13 cellular contexts compared by ENCODE assay signal in the genomic region with DNA sequence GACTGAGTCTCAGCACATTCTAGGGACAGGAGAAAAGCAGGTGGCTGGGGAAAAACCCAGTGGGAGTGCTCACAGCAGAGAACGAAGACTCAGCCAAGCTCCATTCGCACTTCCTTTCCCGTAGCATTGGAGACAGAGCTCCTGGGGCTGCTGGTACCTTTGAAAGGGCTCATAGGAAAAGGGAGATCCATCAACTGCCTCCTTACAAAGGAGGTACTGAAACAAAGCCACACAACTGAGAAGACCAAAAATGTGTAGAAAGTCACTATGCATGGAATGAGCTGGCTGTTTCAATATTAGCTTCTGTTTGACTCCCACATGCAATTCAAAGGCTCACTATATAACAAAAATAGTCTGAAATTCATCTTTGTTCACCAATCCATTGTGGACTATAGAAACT. TPM values are rescaled to one million over a fixed set of nuclear protein-coding genes. Genes with fewer than 3 reads are reported as not detected.
A peak's percentile ranks its signal among the peaks of the same experiment; 100 is the strongest.
DNase-seq lines count a peak whose midpoint lies in the region; ATAC-seq lines count a peak whose summit lies in the region.
"Had no signal": no experiment of that assay in that cellular context is flagged by ENCODE, and none has a peak within 500 bp of the region (broad histone marks: within the 10 kb centered on the region; RNA-seq: fewer than 3 reads in every experiment).

No MANE protein-coding gene starts in this region.

- peaks cover 9% of the 10 kb centered on the region for H3K36me3 Mint-ChIP-seq in activated T-cell treated with anti-CD3 and anti-CD28 coated beads, Interleukin-2, amount 50 U/mL, for 4 hours (ENCODE audit: insufficient read depth)

- no peak overlapping the region for H3K4me3 Mint-ChIP-seq in activated T-cell treated with anti-CD3 and anti-CD28 coated beads, Interleukin-2, amount 50 U/mL, for 4 hours
- no peak overlapping the region for H3K4me3 Mint-ChIP-seq in stimulated activated naive CD8-positive, alpha-beta T cell treated with anti-CD3 and anti-CD28 coated beads, Interleukin-15, amount 100 ng/mL, for 72 hours
- H3K4me3 Mint-ChIP-seq: activated B cell treated with CpG ODN at 0.5 μM for 24 hours, type B pancreatic cell had no signal

- peaks cover 4% of the 10 kb centered on the region for H3K9me3 Mint-ChIP-seq in activated T-cell treated with anti-CD3 and anti-CD28 coated beads, Interleukin-2, amount 50 U/mL, for 4 hours
- no peaks in the 10 kb centered on the region for H3K9me3 Mint-ChIP-seq in stimulated activated naive CD8-positive, alpha-beta T cell treated with anti-CD3 and anti-CD28 coated beads, Interleukin-15, amount 100 ng/mL, for 72 hours
- H3K9me3 Mint-ChIP-seq: activated B cell treated with CpG ODN at 0.5 μM for 24 hours had no signal

- peak; percentile 43 to 53 for ATAC-seq in activated T-cell treated with anti-CD3 and anti-CD28 coated beads, Interleukin-2, amount 50 U/mL, for 4 hours
- ATAC-seq in GM21529 (IDR thresholded peaks at IDR 0.05; ENCODE audit: unreplicated experiment) (peak; percentile 82), HG03442 (IDR thresholded peaks at IDR 0.05; ENCODE audit: unreplicated experiment) (peak; percentile 77), GM21576 (IDR thresholded peaks at IDR 0.05; ENCODE audit: unreplicated experiment) (no peak), GM18519 (IDR thresholded peaks at IDR 0.05; ENCODE audit: low FRiP score, unreplicated experiment) (no peak)
- ATAC-seq in stimulated activated naive CD8-positive, alpha-beta T cell treated with anti-CD3 and anti-CD28 coated beads, Interleukin-15, amount 100 ng/mL, for 72 hours, result peak; percentile 78
- ATAC-seq: gastroesophageal sphincter had no signal

- H3K27me3 Mint-ChIP-seq in activated T-cell treated with anti-CD3 and anti-CD28 coated beads, Interleukin-2, amount 50 U/mL, for 4 hours (ENCODE audit: low read depth), result no peaks in the 10 kb centered on the region
- no peaks in the 10 kb centered on the region for H3K27me3 Mint-ChIP-seq in stimulated activated naive CD8-positive, alpha-beta T cell treated with anti-CD3 and anti-CD28 coated beads, Interleukin-15, amount 100 ng/mL, for 72 hours
- H3K27me3 Mint-ChIP-seq: activated B cell treated with CpG ODN at 0.5 μM for 24 hours, type B pancreatic cell had no signal

- peaks cover 17% of the 10 kb centered on the region for H3K4me1 Mint-ChIP-seq in activated T-cell treated with anti-CD3 and anti-CD28 coated beads, Interleukin-2, amount 50 U/mL, for 4 hours (ENCODE audit: low read depth)
- peaks cover 53% of the 10 kb centered on the region for H3K4me1 Mint-ChIP-seq in stimulated activated naive CD8-positive, alpha-beta T cell treated with anti-CD3 and anti-CD28 coated beads, Interleukin-15, amount 100 ng/mL, for 72 hours
- H3K4me1 Mint-ChIP-seq: activated B cell treated with CpG ODN at 0.5 μM for 24 hours had no signal

- no peak for DNase-seq in activated T-cell treated with anti-CD3 and anti-CD28 coated beads, Interleukin-2, amount 50 U/mL, for 4 hours
- no peak for DNase-seq in activated T-cell treated with anti-CD3 and anti-CD28 coated beads, Interleukin-2, amount 50 U/mL, for 48 hours
- no peak for DNase-seq in stimulated activated naive CD8-positive, alpha-beta T cell treated with anti-CD3 and anti-CD28 coated beads, Interleukin-15, amount 100 ng/mL, for 72 hours
- DNase-seq in foreskin melanocyte, result no peak
- DNase-seq: activated B cell treated with CpG ODN at 0.5 μM for 24 hours, NCI-H1105 treated with DMSO at 0.1 percent for 48 hours, ovary had no signal

- H3K27ac Mint-ChIP-seq in stimulated activated naive CD8-positive, alpha-beta T cell treated with anti-CD3 and anti-CD28 coated beads, Interleukin-15, amount 100 ng/mL, for 72 hours, result no peak overlapping the region
- H3K27ac Mint-ChIP-seq: activated B cell treated with CpG ODN at 0.5 μM for 24 hours, type B pancreatic cell had no signal

RNA-seq across cellular contexts. Expression of a gene that starts 16.9 kb away (rescaled TPM):
- total RNA-seq in activated T-cell treated with anti-CD3 and anti-CD28 coated beads, Interleukin-2, amount 50 U/mL, for 4 hours, result 10 to 100 TPM; 20.0 to 26.0 (median 25.6) TPM

RNA-seq across cellular contexts. Expression of a gene that starts 45.7 kb away (rescaled TPM):
- 1 to 10 TPM in 1 of 3 donors, under 1 TPM in 2; 0.38 to 1.2 (median 0.58) TPM for total RNA-seq in activated T-cell treated with anti-CD3 and anti-CD28 coated beads, Interleukin-2, amount 50 U/mL, for 4 hours

RNA-seq across cellular contexts. Expression of a gene that starts 50.0 kb away (rescaled TPM):
- 1 to 10 TPM; 6.9 to 8.2 (median 8.0) TPM for total RNA-seq in activated T-cell treated with anti-CD3 and anti-CD28 coated beads, Interleukin-2, amount 50 U/mL, for 4 hours

Comparison
In these comparisons a context has a peak if more than half of its experiments do, and no peak if none do; other contexts are left out.
1. ATAC-seq: peak in activated T-cell treated with anti-CD3 and anti-CD28 coated beads, Interleukin-2, amount 50 U/mL, for 4 hours (2 of 2), GM21529 (single experiment), HG03442 (single experiment) and stimulated activated naive CD8-positive, alpha-beta T cell treated with anti-CD3 and anti-CD28 coated beads, Interleukin-15, amount 100 ng/mL, for 72 hours (single experiment); none in GM21576 (single experiment) and GM18519 (single experiment).